In genomic region chr6:144438103-144438502, GRCh38 we compare ENCODE assay signal across 26 cellular contexts.
"Had no signal": no experiment of that assay in that cellular context is flagged by ENCODE, and none has a peak within 500 bp of the region (broad histone marks: within the 10 kb centered on the region; RNA-seq: fewer than 3 reads in every experiment).

No MANE protein-coding gene starts in this region.

- H3K27me3 Mint-ChIP-seq: naive B cell; stimulated activated naive CD8-positive, alpha-beta T cell treated with anti-CD3 and anti-CD28 coated beads, Interleukin-15, amount 100 ng/mL, for 72 hours had no signal

- H3K9me3 ChIP-seq: neutrophil, right atrium auricular region, tibial nerve, vagina had no signal

- H3K27ac Mint-ChIP-seq: mesothelial cell of epicardium; nephron progenitor cell; neural progenitor cell; stimulated activated naive CD8-positive, alpha-beta T cell treated with anti-CD3 and anti-CD28 coated beads, Interleukin-15, amount 100 ng/mL, for 72 hours had no signal

- H3K4me3 Mint-ChIP-seq: mesothelial cell of epicardium; naive B cell; natural killer cell; nephron progenitor cell; neural progenitor cell; stimulated activated naive CD8-positive, alpha-beta T cell treated with anti-CD3 and anti-CD28 coated beads, Interleukin-15, amount 100 ng/mL, for 72 hours had no signal

- H3K27ac ChIP-seq: hepatocyte, neural progenitor cell, neutrophil, parathyroid adenoma, right atrium auricular region, skin epidermis, tibial nerve, vagina had no signal

- H2AFZ ChIP-seq: hepatocyte, neural progenitor cell, parathyroid adenoma had no signal

- H3K4me3 ChIP-seq: heart right ventricle, hepatocyte, lung, neural progenitor cell, right atrium auricular region, skin epidermis, tibial nerve, upper lobe of left lung, vagina had no signal

- H3K4me1 Mint-ChIP-seq: mesothelial cell of epicardium, nephron progenitor cell, neural progenitor cell had no signal

- H3K9me3 Mint-ChIP-seq: natural killer cell had no signal

- DNase-seq: heart right ventricle; islet precursor cell; mesendoderm; naive B cell; natural killer cell; nephron progenitor cell; occipital lobe; stimulated activated CD4-positive, alpha-beta T cell treated with anti-CD3 and anti-CD28 coated beads, Interleukin-12 subunit alpha, Interleukin-12 subunit beta, amount 100 ng/mL, for 4 hours; stimulated activated CD4-positive, alpha-beta T cell treated with anti-CD3 and anti-CD28 coated beads, Interleukin-15, amount 100 ng/mL, for 24 hours; stimulated activated CD4-positive, alpha-beta T cell treated with anti-CD3 and anti-CD28 coated beads, Interleukin-2, amount 100 ng/mL, for 24 hours; stimulated activated CD4-positive, alpha-beta T cell treated with anti-CD3 and anti-CD28 coated beads, Interleukin-4, amount 100 ng/mL, for 1 hour; stimulated activated naive CD4-positive, alpha-beta T cell treated with Interleukin-2 at 50 U/mL for 16 hours; stimulated activated naive CD8-positive, alpha-beta T cell treated with anti-CD3 and anti-CD28 coated beads, Interleukin-15, amount 100 ng/mL, for 72 hours; substantia nigra; upper lobe of left lung had no signal

- H3K79me2 ChIP-seq: hepatocyte, parathyroid adenoma had no signal

- H3K27me3 ChIP-seq: heart right ventricle, hepatocyte, neural progenitor cell, neutrophil, right atrium auricular region, tibial nerve, upper lobe of left lung, vagina had no signal

- H3K9ac ChIP-seq: neural progenitor cell, parathyroid adenoma had no signal

- ATAC-seq: natural killer cell; sciatic nerve; stimulated activated naive CD8-positive, alpha-beta T cell treated with anti-CD3 and anti-CD28 coated beads, Interleukin-15, amount 100 ng/mL, for 72 hours had no signal

- H3K4me1 ChIP-seq: neural progenitor cell, vagina had no signal

- H3K4me2 ChIP-seq: hepatocyte, neural progenitor cell had no signal
